ENCODE assay signal across 15 cellular contexts in the genomic region with DNA sequence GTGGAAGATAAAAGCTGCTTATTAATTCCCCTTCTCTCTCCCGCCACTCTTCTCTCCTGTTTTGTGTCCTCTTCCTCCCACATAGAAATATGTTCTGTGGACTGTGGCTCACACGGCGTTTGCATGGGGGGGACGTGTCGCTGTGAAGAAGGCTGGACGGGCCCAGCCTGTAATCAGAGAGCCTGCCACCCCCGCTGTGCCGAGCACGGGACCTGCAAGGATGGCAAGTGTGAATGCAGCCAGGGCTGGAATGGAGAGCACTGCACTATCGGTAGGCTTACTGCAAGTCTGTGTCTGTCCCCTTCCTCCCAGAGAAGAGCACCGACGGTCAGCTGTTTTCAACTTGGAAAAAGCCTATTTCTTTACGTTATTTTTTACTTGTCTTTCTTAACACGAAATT.
DNase-seq lines count a peak whose midpoint lies in the region; ATAC-seq and TF ChIP-seq lines count a peak whose summit lies in the region.
"Had no signal": no experiment of that assay in that cellular context is flagged by ENCODE, and none has a peak within 500 bp of the region (broad histone marks: within the 10 kb centered on the region; RNA-seq: fewer than 3 reads in every experiment).

No MANE protein-coding gene starts in this region.

- H2AFZ ChIP-seq in GM23338 (no peak overlapping the region), neural progenitor cell (replicated peaks) (no peak overlapping the region)

- H3K4me3 Mint-ChIP-seq in GM23338 = no peak overlapping the region
- H3K4me3 Mint-ChIP-seq in WTC11 = no peak overlapping the region
- no peak overlapping the region for H3K4me3 Mint-ChIP-seq in neural progenitor cell
- H3K4me3 Mint-ChIP-seq: CD8-positive, alpha-beta memory T cell had no signal

- peak overlapping the region; percentile 56 for H3K27ac Mint-ChIP-seq in GM23338
- H3K27ac Mint-ChIP-seq in WTC11 = peak overlapping the region; percentile 75; the same call in 1 of the 2 replicates
- H3K27ac Mint-ChIP-seq in neural progenitor cell = no peak overlapping the region
- H3K27ac Mint-ChIP-seq: CD8-positive, alpha-beta memory T cell had no signal

- no peak for TF ChIP-seq POLR2A in uterus (IDR thresholded peaks at IDR 0.05)

- H3K4me1 Mint-ChIP-seq in GM23338 (peaks cover 9% of the 10 kb centered on the region; the same call in 2 of the 3 replicates), WTC11 (peaks cover 4% of the 10 kb centered on the region), neural progenitor cell (peaks cover 4% of the 10 kb centered on the region)
- H3K4me1 Mint-ChIP-seq: CD8-positive, alpha-beta memory T cell had no signal

- DNase-seq in GM23338 (ENCODE audit: low spot score) = peak; percentile 41
- peak; percentile 48 for DNase-seq in WTC11 (ENCODE audit: low spot score)
- DNase-seq in iPS-NIHi11 (ENCODE audit: low spot score) = peak; percentile 39
- DNase-seq in neural progenitor cell (ENCODE audit: low spot score) = peak; percentile 46
- DNase-seq in uterus = no peak
- DNase-seq in head of caudate nucleus = no peak
- DNase-seq in RWPE1 (ENCODE audit: low spot score) = no peak
- DNase-seq: 8988T; AML-193; Caco-2; CD8-positive, alpha-beta memory T cell; DMS53; GOT3; HCEC 1CT had no signal

- no peak for TF ChIP-seq CTCF in GM23338 (conservative IDR thresholded peaks at IDR 0.05; ENCODE audit: low read depth in 2 of 2)
- no peak for TF ChIP-seq CTCF in WTC11 (IDR thresholded peaks at IDR 0.05)
- TF ChIP-seq CTCF in neural progenitor cell (IDR thresholded peaks at IDR 0.05) = no peak
- TF ChIP-seq CTCF in uterus (IDR thresholded peaks at IDR 0.05) = no peak
- TF ChIP-seq CTCF in RWPE1 (conservative IDR thresholded peaks at IDR 0.05; ENCODE audit: low read depth) = no peak

- peak; percentile 93 for ATAC-seq in GM23338
- peak; percentile 79 for ATAC-seq in WTC11

- POLR2A ChIA-PET in WTC11 (lab: Charles Lee) (no interaction called here), RWPE1 (lab: Yijun Ruan, JAX; ENCODE audit: low non-redundant PET) (no interaction called here)

- no peak overlapping the region for H3K27ac ChIP-seq in GM23338 (ENCODE audit: low read depth)
- no peak overlapping the region for H3K27ac ChIP-seq in neural progenitor cell
- H3K27ac ChIP-seq in uterus = no peak overlapping the region
- no peak overlapping the region for H3K27ac ChIP-seq in RWPE1
- H3K27ac ChIP-seq: BLaER1 had no signal

- H3K9me3 ChIP-seq in neural progenitor cell (ENCODE audit: low read depth) (no peaks in the 10 kb centered on the region), uterus (no peaks in the 10 kb centered on the region)
- H3K9me3 ChIP-seq: BLaER1, Caco-2 had no signal

- H3K9me3 Mint-ChIP-seq in GM23338 (no peaks in the 10 kb centered on the region), WTC11 (no peaks in the 10 kb centered on the region), neural progenitor cell (no peaks in the 10 kb centered on the region)

- CTCF ChIA-PET in WTC11 (lab: Charles Lee) (no interaction called here), RWPE1 (lab: Yijun Ruan, JAX) (interaction anchor here (0.7 kb wide), 1 partner anchor 17 kb away, joined by 3 read pairs; no protein-coding TSS in a partner anchor)

- no peaks in the 10 kb centered on the region for H3K27me3 Mint-ChIP-seq in GM23338 (ENCODE audit: insufficient read depth, low read depth, poor library complexity)
- H3K27me3 Mint-ChIP-seq in WTC11 (ENCODE audit: low read depth) = no peaks in the 10 kb centered on the region
- H3K27me3 Mint-ChIP-seq in neural progenitor cell (ENCODE audit: insufficient read depth, low read depth) = no peaks in the 10 kb centered on the region

- H3F3A ChIP-seq in GM23338 (replicated peaks; ENCODE audit: low read depth) (no peaks in the 10 kb centered on the region), neural progenitor cell (ENCODE audit: low read depth) (no peaks in the 10 kb centered on the region)

- H4K20me1 ChIP-seq in GM23338 (replicated peaks; ENCODE audit: insufficient read depth) (0 out of 2 replicates have a peak, but pooled peaks cover 3% of the 10 kb centered on the region), neural progenitor cell (ENCODE audit: low read depth) (no peaks in the 10 kb centered on the region)
- H4K20me1 ChIP-seq: BLaER1 had no signal

- H3K36me3 ChIP-seq in GM23338 (ENCODE audit: insufficient read depth) (peaks cover 3% of the 10 kb centered on the region; the same call in 1 of the 2 replicates), neural progenitor cell (peaks cover 9% of the 10 kb centered on the region), uterus (no peaks in the 10 kb centered on the region)

- H3K79me2 ChIP-seq in GM23338 (replicated peaks; ENCODE audit: insufficient read depth) = no peaks in the 10 kb centered on the region
- no peaks in the 10 kb centered on the region for H3K79me2 ChIP-seq in neural progenitor cell (ENCODE audit: low read depth)

- H3K27me3 ChIP-seq in GM23338 (ENCODE audit: insufficient read depth) (no peaks in the 10 kb centered on the region), neural progenitor cell (no peaks in the 10 kb centered on the region), uterus (no peaks in the 10 kb centered on the region)
- H3K27me3 ChIP-seq: BLaER1 had no signal

- intact Hi-C loops in uterus (cut with DNase I; ENCODE audit: low total_unique reads) (no loop called here), head of caudate nucleus (cut with DNase I) (no loop called here)

- H3K4me3 ChIP-seq in GM23338 = no peak overlapping the region
- no peak overlapping the region for H3K4me3 ChIP-seq in neural progenitor cell
- no peak overlapping the region for H3K4me3 ChIP-seq in uterus
- H3K4me3 ChIP-seq: BLaER1 had no signal

- H3K4me2 ChIP-seq in GM23338 (no peak overlapping the region), neural progenitor cell (no peak overlapping the region)
- H3K4me2 ChIP-seq: BLaER1 had no signal

- no peak overlapping the region for H3K9ac ChIP-seq in neural progenitor cell
- H3K9ac ChIP-seq: BLaER1 had no signal

- H3K4me1 ChIP-seq in GM23338 (ENCODE audit: insufficient read depth) (no peaks in the 10 kb centered on the region), neural progenitor cell (no peaks in the 10 kb centered on the region), uterus (no peaks in the 10 kb centered on the region)
- H3K4me1 ChIP-seq: Caco-2 had no signal

- no peaks in the 10 kb centered on the region for H3K9me2 ChIP-seq in GM23338 (ENCODE audit: insufficient read depth)

- H3K36me3 Mint-ChIP-seq in GM23338 (ENCODE audit: low read depth) (peaks cover 5% of the 10 kb centered on the region; the same call in 2 of the 3 replicates), WTC11 (peaks cover 12% of the 10 kb centered on the region), neural progenitor cell (peaks cover 30% of the 10 kb centered on the region)
- H3K36me3 Mint-ChIP-seq: CD8-positive, alpha-beta memory T cell had no signal

TF ChIP-seq in GM23338, 12 proteins besides CTCF, POLR2A, EP300 and RAD21 (continues in another document):
- TF ChIP-seq ETS1 (IDR thresholded peaks at IDR 0.05) = no peak

TF ChIP-seq in WTC11, 78 proteins besides CTCF, POLR2A, EP300 and RAD21:
- TF ChIP-seq ESRRA (CRISPR knock-in tag; IDR thresholded peaks at IDR 0.05; ENCODE audit: borderline replicate concordance) = no peak
- TF ChIP-seq, protein P1, sequence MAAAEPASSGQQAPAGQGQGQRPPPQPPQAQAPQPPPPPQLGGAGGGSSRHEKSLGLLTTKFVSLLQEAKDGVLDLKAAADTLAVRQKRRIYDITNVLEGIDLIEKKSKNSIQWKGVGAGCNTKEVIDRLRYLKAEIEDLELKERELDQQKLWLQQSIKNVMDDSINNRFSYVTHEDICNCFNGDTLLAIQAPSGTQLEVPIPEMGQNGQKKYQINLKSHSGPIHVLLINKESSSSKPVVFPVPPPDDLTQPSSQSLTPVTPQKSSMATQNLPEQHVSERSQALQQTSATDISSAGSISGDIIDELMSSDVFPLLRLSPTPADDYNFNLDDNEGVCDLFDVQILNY (CRISPR knock-in tag; IDR thresholded peaks at IDR 0.05) = no peak
- TF ChIP-seq NFYB (CRISPR knock-in tag; conservative IDR thresholded peaks at IDR 0.05; ENCODE audit: low read depth) = no peak
- TF ChIP-seq SMAD4 (CRISPR knock-in tag; IDR thresholded peaks at IDR 0.05) = no peak

Comparison
In these comparisons a context has a peak if more than half of its experiments do, and no peak if none do; other contexts are left out.
1. DNase-seq: peak in GM23338 (single experiment), WTC11 (single experiment), iPS-NIHi11 (single experiment) and neural progenitor cell (single experiment); none in uterus (0 of 2), head of caudate nucleus (0 of 42) and RWPE1 (single experiment).